ENCODE assay signal across 26 cellular contexts in genomic region chr10:33660329-33660728, GRCh38.
DNase-seq lines count a peak whose midpoint lies in the region; ATAC-seq and TF ChIP-seq lines count a peak whose summit lies in the region.
"Had no signal": no experiment of that assay in that cellular context is flagged by ENCODE, and none has a peak within 500 bp of the region (broad histone marks: within the 10 kb centered on the region; RNA-seq: fewer than 3 reads in every experiment).

No MANE protein-coding gene starts in this region.

- H3K4me3 ChIP-seq in H7 (ENCODE audit: insufficient read depth, low read depth, low read length): no peak overlapping the region
- H3K4me3 ChIP-seq in neuronal stem cell (ENCODE audit: low read length in 2 of 2): no peak overlapping the region
- H3K4me3 ChIP-seq: A549, K562, PC-9, SJSA1 had no signal

- no peak overlapping the region for H3K4me2 ChIP-seq in neuronal stem cell (ENCODE audit: insufficient read depth, low read length, poor library complexity, severe bottlenecking)
- H3K4me2 ChIP-seq: A549 had no signal

- H3K4me1 ChIP-seq in neuronal stem cell (ENCODE audit: control insufficient read depth in 2 of 2, insufficient read depth in 1 of 2, low read depth in 1 of 2, low read length in 2 of 2): peaks cover 5 to 7% of the 10 kb centered on the region in 2 donors
- H3K4me1 ChIP-seq: Caco-2 had no signal

- H3K27ac ChIP-seq in neuronal stem cell (replicated peaks; ENCODE audit: low read length): no peak overlapping the region
- H3K27ac ChIP-seq: C4-2B, PC-9, SJSA1 had no signal

- TF ChIP-seq CTCF in endothelial cell (IDR thresholded peaks at IDR 0.05; ENCODE audit: unreplicated experiment): no peak

- H3K36me3 ChIP-seq in H7 (replicated peaks; ENCODE audit: control insufficient read depth, insufficient read depth, low read length) (no peaks in the 10 kb centered on the region), neuronal stem cell (replicated peaks in 1 of 2; ENCODE audit: control insufficient read depth in 2 of 2, insufficient read depth in 2 of 2, low read length in 2 of 2) (no peaks in the 10 kb centered on the region)
- H3K36me3 ChIP-seq: SJSA1 had no signal

- peak overlapping the region; percentile 49 for H2AFZ ChIP-seq in neuronal stem cell (ENCODE audit: low read length)
- H2AFZ ChIP-seq: PC-9 had no signal

- H4K91ac ChIP-seq in neuronal stem cell (ENCODE audit: low read depth, low read length, poor library complexity): no peak overlapping the region

- no peak overlapping the region for H3K9ac ChIP-seq in neuronal stem cell (ENCODE audit: low read depth, low read length, poor library complexity)

- no peaks in the 10 kb centered on the region for H3K79me1 ChIP-seq in neuronal stem cell (ENCODE audit: low read depth, low read length)

- no peak overlapping the region for H2AK5ac ChIP-seq in neuronal stem cell (ENCODE audit: low read depth, low read length)

- no CpG with 5 or more reads among the region's 10 CpGs for WGBS in neuronal stem cell (ENCODE audit: extremely low coverage in 2 of 2, insufficient read length in 2 of 2, insufficient replicate concordance in 1 of 2), 2 donors

- H3K4me3 Mint-ChIP-seq in endothelial cell (ENCODE audit: unreplicated experiment) (peak overlapping the region; percentile 13), T-helper 17 cell (no peak overlapping the region)
- H3K4me3 Mint-ChIP-seq: CD8-positive, alpha-beta T cell; T-cell had no signal

- H2BK5ac ChIP-seq in neuronal stem cell (ENCODE audit: low read length): no peak overlapping the region

- DNase-seq in H7: peak; percentile 24
- DNase-seq in SHP77 treated with DMSO at 0.1 percent for 48 hours (lab: John Stamatoyannopoulos, UW): peak; percentile 48
- peak; percentile 19 for DNase-seq in endothelial cell (ENCODE audit: low spot score)
- no peak for DNase-seq in neuronal stem cell (ENCODE audit: low spot score)
- no peak for DNase-seq in T-helper 2 cell
- no peak for DNase-seq in T-helper 17 cell
- no peak for DNase-seq in NCI-H187 treated with DMSO at 0.1 percent for 48 hours (lab: John Stamatoyannopoulos, UW)
- DNase-seq: AML-193; Caco-2; CD8-positive, alpha-beta T cell; GF-D8; Kasumi-1; NCI-H1092 treated with DMSO at 0.1 percent for 48 hours; NCI-H1436; NCI-H1930; NCI-H2107; NCI-H526 treated with DMSO at 0.1 percent for 48 hours; PC-9; T-cell had no signal

- no peak overlapping the region for H2BK12ac ChIP-seq in neuronal stem cell (ENCODE audit: low read length)

- no peak overlapping the region for H2BK15ac ChIP-seq in neuronal stem cell (ENCODE audit: low read length)

- no peak for ATAC-seq in HG02763 (IDR thresholded peaks at IDR 0.05; ENCODE audit: unreplicated experiment)
- no peak for ATAC-seq in T-helper 17 cell
- ATAC-seq: A549; CD8-positive, alpha-beta T cell; HCT116; K562; Right ventricle myocardium inferior; T-cell had no signal

- H3K9me3 ChIP-seq in neuronal stem cell (replicated peaks in 1 of 2; ENCODE audit: control insufficient read depth in 2 of 2, insufficient read depth in 1 of 2, low read depth in 1 of 2, low read length in 2 of 2): peaks cover 0 to 13% of the 10 kb centered on the region in 2 donors
- peaks cover 3% of the 10 kb centered on the region for H3K9me3 ChIP-seq in T-helper 17 cell (ENCODE audit: control insufficient read depth, low read length, poor library complexity, severe bottlenecking)
- H3K9me3 ChIP-seq: A549, SJSA1 had no signal

- H3K27me3 ChIP-seq in H7 (ENCODE audit: control insufficient read depth, insufficient read depth, low read length) (no peaks in the 10 kb centered on the region), neuronal stem cell (ENCODE audit: control insufficient read depth in 3 of 3, insufficient read depth in 3 of 3, low read depth in 1 of 3, low read length in 3 of 3) (no peaks in the 10 kb centered on the region)
- H3K27me3 ChIP-seq: SJSA1 had no signal

- H3K27me3 Mint-ChIP-seq in endothelial cell (ENCODE audit: unreplicated experiment): peaks cover 4% of the 10 kb centered on the region
- peaks cover 40% of the 10 kb centered on the region for H3K27me3 Mint-ChIP-seq in T-helper 17 cell

- no peak overlapping the region for H3K4ac ChIP-seq in neuronal stem cell (ENCODE audit: low read length)

- no peak overlapping the region for H2BK120ac ChIP-seq in neuronal stem cell (ENCODE audit: low read depth, low read length)

- no peak overlapping the region for H3K18ac ChIP-seq in neuronal stem cell (ENCODE audit: low read length)

- H3K14ac ChIP-seq in neuronal stem cell (ENCODE audit: low read length): no peak overlapping the region

- peaks cover 47% of the 10 kb centered on the region for H3K4me1 Mint-ChIP-seq in endothelial cell (ENCODE audit: unreplicated experiment)
- peaks cover 4% of the 10 kb centered on the region for H3K4me1 Mint-ChIP-seq in T-helper 17 cell

- H3K36me3 Mint-ChIP-seq in endothelial cell (ENCODE audit: low read depth, unreplicated experiment): peaks cover 12% of the 10 kb centered on the region
- peaks cover 3% of the 10 kb centered on the region for H3K36me3 Mint-ChIP-seq in T-helper 17 cell (ENCODE audit: low read depth)
- H3K36me3 Mint-ChIP-seq: CD8-positive, alpha-beta T cell; T-cell had no signal

- no peak overlapping the region for H3K23ac ChIP-seq in neuronal stem cell (ENCODE audit: low read depth, low read length, poor library complexity)

- peaks cover under 1% of the 10 kb centered on the region for H3K9me3 Mint-ChIP-seq in endothelial cell (ENCODE audit: unreplicated experiment)
- H3K9me3 Mint-ChIP-seq: CD8-positive, alpha-beta T cell had no signal

- H4K8ac ChIP-seq in neuronal stem cell (ENCODE audit: low read depth, low read length): no peak overlapping the region

- H3K27ac Mint-ChIP-seq in endothelial cell (ENCODE audit: unreplicated experiment) (peak overlapping the region; percentile 92), T-helper 17 cell (no peak overlapping the region)
- H3K27ac Mint-ChIP-seq: CD8-positive, alpha-beta T cell; T-cell had no signal

Comparison
In these comparisons a context has a peak if more than half of its experiments do, and no peak if none do; other contexts are left out.
1. DNase-seq: peak in H7 (single experiment), SHP77 treated with DMSO at 0.1 percent for 48 hours (single experiment) and endothelial cell (single experiment); none in neuronal stem cell (single experiment), T-helper 2 cell (0 of 5), T-helper 17 cell (0 of 3) and NCI-H187 treated with DMSO at 0.1 percent for 48 hours (single experiment).